In the genomic region with DNA sequence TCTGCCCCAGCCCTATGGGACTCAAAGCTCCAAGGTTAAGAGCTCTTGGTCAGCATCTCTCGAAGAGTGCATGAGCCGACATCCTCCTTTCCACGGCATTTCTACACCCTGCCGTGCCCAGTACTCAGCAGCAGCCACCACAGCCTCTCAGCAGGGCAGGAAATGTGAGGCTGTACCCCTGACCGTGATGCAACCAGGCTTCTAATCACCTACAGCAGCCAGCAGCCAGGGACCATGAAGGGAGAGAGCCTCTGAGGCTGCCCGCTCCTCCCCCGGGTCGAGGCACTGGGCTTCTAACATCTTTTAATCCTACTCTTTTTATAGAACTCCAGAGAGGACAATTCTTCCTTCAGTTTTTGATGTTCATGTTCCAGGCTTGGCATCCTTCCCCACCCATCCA, we compare ENCODE assay signal across 26 cellular contexts. TPM values are rescaled to one million over a fixed set of nuclear protein-coding genes. Genes with fewer than 3 reads are reported as not detected.
"Had no signal": no experiment of that assay in that cellular context is flagged by ENCODE, and none has a peak within 500 bp of the region (broad histone marks: within the 10 kb centered on the region; RNA-seq: fewer than 3 reads in every experiment).

No MANE protein-coding gene starts in this region.

- H3K4me3 ChIP-seq: adrenal gland, breast epithelium, lower lobe of right lung, suprapubic skin, vagina had no signal

- H3K4me3 Mint-ChIP-seq: activated T-cell treated with anti-CD3 and anti-CD28 coated beads, Interleukin-2, amount 50 U/mL, for 72 hours; dendritic cell treated with granulocyte-macrophage colony-stimulating factor and Interleukin-4, amounts not matched to agents 40 ng/mL and 50 ng/mL, for 4 days; nephron progenitor cell; stimulated activated naive CD8-positive, alpha-beta T cell treated with anti-CD3 and anti-CD28 coated beads, Interleukin-15, amount 100 ng/mL, for 72 hours; T-cell had no signal

- DNase-seq: activated CD8-positive, alpha-beta memory T cell treated with anti-CD3 and anti-CD28 coated beads for 24 hours; activated CD8-positive, alpha-beta memory T cell treated with anti-CD3 and anti-CD28 coated beads, Interleukin-2, amount 50 U/mL, for 48 hours; activated effector memory CD4-positive, alpha-beta T cell treated with anti-CD3 and anti-CD28 coated beads, Interleukin-2, amount 50 U/mL, for 16 hours; activated naive CD4-positive, alpha-beta T cell treated with anti-CD3 and anti-CD28 coated beads, Interleukin-2, amount 50 U/mL, for 16 hours; activated T-cell treated with anti-CD3 and anti-CD28 coated beads, Interleukin-2, amount 50 U/mL, for 72 hours; adrenal gland; cerebellar nuclear complex; effector CD8-positive, alpha-beta T cell; hippocampal formation; islet precursor cell; lower lobe of right lung; nephron progenitor cell; occipital lobe; stimulated activated CD4-positive, alpha-beta T cell treated with anti-CD3 and anti-CD28 coated beads, Interleukin-4, amount 100 ng/mL, for 1 hour; stimulated activated naive CD8-positive, alpha-beta T cell treated with anti-CD3 and anti-CD28 coated beads, Interleukin-15, amount 100 ng/mL, for 72 hours; T-cell; T1000; trophoblast cell had no signal

- ATAC-seq: activated CD4-positive, CD25-positive, alpha-beta regulatory T cell treated with anti-CD3 and anti-CD28 coated beads, Interleukin-2, amount 50 U/mL, for 24 hours had no signal

- H3K27ac ChIP-seq: adrenal gland, breast epithelium, lower lobe of right lung, suprapubic skin, vagina had no signal

- H3K36me3 ChIP-seq: adrenal gland, breast epithelium, lower lobe of right lung, suprapubic skin, vagina had no signal

- H3K27me3 ChIP-seq: adrenal gland, vagina had no signal

- H3K27ac Mint-ChIP-seq: activated T-cell treated with anti-CD3 and anti-CD28 coated beads, Interleukin-2, amount 50 U/mL, for 72 hours; dendritic cell treated with granulocyte-macrophage colony-stimulating factor and Interleukin-4, amounts not matched to agents 40 ng/mL and 50 ng/mL, for 4 days; progenitor cell of endocrine pancreas; stimulated activated naive CD8-positive, alpha-beta T cell treated with anti-CD3 and anti-CD28 coated beads, Interleukin-15, amount 100 ng/mL, for 72 hours; T-cell had no signal

- H3K4me1 ChIP-seq: vagina had no signal

- H3K9me3 ChIP-seq: adrenal gland, breast epithelium, lower lobe of right lung, suprapubic skin, vagina had no signal

- FAIRE-seq: astrocyte, endothelial cell of umbilical vein had no signal

- H3K9me3 Mint-ChIP-seq: activated T-cell treated with anti-CD3 and anti-CD28 coated beads, Interleukin-2, amount 50 U/mL, for 72 hours; dendritic cell treated with granulocyte-macrophage colony-stimulating factor and Interleukin-4, amounts not matched to agents 40 ng/mL and 50 ng/mL, for 4 days; nephron progenitor cell; stimulated activated naive CD8-positive, alpha-beta T cell treated with anti-CD3 and anti-CD28 coated beads, Interleukin-15, amount 100 ng/mL, for 72 hours; T-cell had no signal

- H3K36me3 Mint-ChIP-seq: T-cell had no signal

RNA-seq across cellular contexts. Expression of gene CYS1, which starts 6.5 kb away (rescaled TPM):
- total RNA-seq: endothelial cell of umbilical vein, T-cell had no signal
- polyA plus RNA-seq: endothelial cell of umbilical vein had no signal
